31 cellular contexts compared by ENCODE assay signal in the genomic region with DNA sequence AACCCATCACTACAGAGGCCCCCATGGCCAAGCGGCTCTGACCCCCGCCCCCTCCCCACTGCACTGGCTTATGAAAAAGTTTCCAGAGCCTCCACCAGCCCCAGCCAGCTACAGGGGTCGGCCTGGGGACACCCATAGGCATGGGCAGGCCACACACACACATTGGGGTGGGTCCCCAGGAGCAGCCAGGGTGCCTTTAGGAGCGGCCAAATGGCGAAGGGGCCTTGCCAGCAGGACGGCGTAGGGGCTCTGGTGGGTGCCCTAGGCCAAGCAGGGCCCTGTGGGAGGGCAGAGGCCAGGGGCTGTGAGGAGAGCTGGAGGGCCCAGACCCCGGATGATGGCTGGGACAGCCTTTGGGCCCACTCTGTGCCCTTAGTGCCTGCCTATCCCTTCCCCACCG. TPM values are rescaled to one million over a fixed set of nuclear protein-coding genes. Genes with fewer than 3 reads are reported as not detected.
"Had no signal": no experiment of that assay in that cellular context is flagged by ENCODE, and none has a peak within 500 bp of the region (broad histone marks: within the 10 kb centered on the region; RNA-seq: fewer than 3 reads in every experiment).

No MANE protein-coding gene starts in this region.

- H3K4me1 Mint-ChIP-seq: immature natural killer cell; naive thymus-derived CD4-positive, alpha-beta T cell; neural progenitor cell; stimulated activated effector memory CD8-positive, alpha-beta T cell treated with anti-CD3 and anti-CD28 coated beads, Interleukin-12 subunit alpha, Interleukin-12 subunit beta, amount 100 ng/mL, for 72 hours had no signal

- H3K36me3 ChIP-seq: left lung, lower lobe of right lung, neural progenitor cell, ovary, prostate gland, sigmoid colon, spleen, suprapubic skin, thoracic aorta, tibial artery, vagina had no signal

- H3K27me3 ChIP-seq: neural progenitor cell, ovary, sigmoid colon, vagina had no signal

- H3K4me2 ChIP-seq: neural progenitor cell had no signal

- H3K27ac ChIP-seq: left lung, lower lobe of right lung, neural progenitor cell, ovary, prostate gland, sigmoid colon, spleen, suprapubic skin, thoracic aorta, tibial artery, vagina had no signal

- H3K4me3 ChIP-seq: left lung, lower lobe of right lung, mucosa of descending colon, neural progenitor cell, ovary, prostate gland, sigmoid colon, spleen, suprapubic skin, thoracic aorta, tibial artery, vagina had no signal

- H3K4me3 Mint-ChIP-seq: immature natural killer cell; naive thymus-derived CD4-positive, alpha-beta T cell; natural killer cell treated with Interleukin-12 subunit alpha and Interleukin-12 subunit beta and Interleukin-15 and Interleukin-18, amount 100 ng/mL, for 72 hours; neural progenitor cell; stimulated activated effector memory CD8-positive, alpha-beta T cell treated with anti-CD3 and anti-CD28 coated beads, Interleukin-12 subunit alpha, Interleukin-12 subunit beta, amount 100 ng/mL, for 72 hours; stimulated activated naive CD8-positive, alpha-beta T cell treated with anti-CD3 and anti-CD28 coated beads, Interleukin-15, Interleukin-2, amounts not matched to agents 100 ng/mL and 50 ng/mL, for 24 hours had no signal

- DNase-seq: hypothalamus; immature natural killer cell; kidney; left colon; left lung; lower lobe of right lung; mammary epithelial cell; mesendoderm; midbrain; mucosa of descending colon; naive thymus-derived CD4-positive, alpha-beta T cell; ovary; retina; sigmoid colon; small intestine; spleen; stimulated activated CD4-positive, alpha-beta T cell treated with anti-CD3 and anti-CD28 coated beads, Interleukin-4, amount 100 ng/mL, for 24 hours; stimulated activated naive CD4-positive, alpha-beta T cell; tibial artery; trophoblast cell had no signal

- H3K9me3 Mint-ChIP-seq: immature natural killer cell; naive thymus-derived CD4-positive, alpha-beta T cell; natural killer cell treated with Interleukin-12 subunit alpha and Interleukin-12 subunit beta and Interleukin-15 and Interleukin-18, amount 100 ng/mL, for 72 hours; neural progenitor cell; stimulated activated effector memory CD8-positive, alpha-beta T cell treated with anti-CD3 and anti-CD28 coated beads, Interleukin-12 subunit alpha, Interleukin-12 subunit beta, amount 100 ng/mL, for 72 hours; stimulated activated naive CD8-positive, alpha-beta T cell treated with anti-CD3 and anti-CD28 coated beads, Interleukin-15, Interleukin-2, amounts not matched to agents 100 ng/mL and 50 ng/mL, for 24 hours had no signal

- H3K27me3 Mint-ChIP-seq: naive thymus-derived CD4-positive, alpha-beta T cell; natural killer cell treated with Interleukin-12 subunit alpha and Interleukin-12 subunit beta and Interleukin-15 and Interleukin-18, amount 100 ng/mL, for 72 hours; stimulated activated naive CD8-positive, alpha-beta T cell treated with anti-CD3 and anti-CD28 coated beads, Interleukin-15, Interleukin-2, amounts not matched to agents 100 ng/mL and 50 ng/mL, for 24 hours had no signal

- H3K9me3 ChIP-seq: left lung, lower lobe of right lung, mucosa of descending colon, ovary, prostate gland, sigmoid colon, spleen, suprapubic skin, thoracic aorta, tibial artery, vagina had no signal

- H3K9ac ChIP-seq: neural progenitor cell had no signal

- H3K27ac Mint-ChIP-seq: immature natural killer cell; naive thymus-derived CD4-positive, alpha-beta T cell; natural killer cell treated with Interleukin-12 subunit alpha and Interleukin-12 subunit beta and Interleukin-15 and Interleukin-18, amount 100 ng/mL, for 72 hours; neural progenitor cell; stimulated activated effector memory CD8-positive, alpha-beta T cell treated with anti-CD3 and anti-CD28 coated beads, Interleukin-12 subunit alpha, Interleukin-12 subunit beta, amount 100 ng/mL, for 72 hours; stimulated activated naive CD8-positive, alpha-beta T cell treated with anti-CD3 and anti-CD28 coated beads, Interleukin-15, Interleukin-2, amounts not matched to agents 100 ng/mL and 50 ng/mL, for 24 hours had no signal

- H3K4me1 ChIP-seq: left lung, lower lobe of right lung, neural progenitor cell, prostate gland, spleen, tibial artery, vagina had no signal

- H3K36me3 Mint-ChIP-seq: immature natural killer cell; naive thymus-derived CD4-positive, alpha-beta T cell; natural killer cell treated with Interleukin-12 subunit alpha and Interleukin-12 subunit beta and Interleukin-15 and Interleukin-18, amount 100 ng/mL, for 72 hours; neural progenitor cell had no signal

RNA-seq across cellular contexts. Expression of a gene that starts 33.7 kb away (rescaled TPM):
- total RNA-seq: left lung; lower lobe of right lung; mammary epithelial cell; myocyte; natural killer cell treated with Interleukin-12 subunit alpha and Interleukin-12 subunit beta and Interleukin-15 and Interleukin-18, amount 100 ng/mL, for 72 hours; right cardiac atrium; sigmoid colon; subcutaneous adipose tissue; thoracic aorta; vagina had no signal
